Comparison of ENCODE assay signal across 20 cellular contexts in genomic region chr16:62711797-62712196, GRCh38.
DNase-seq lines count a peak whose midpoint lies in the region; ATAC-seq, FAIRE-seq and TF ChIP-seq lines count a peak whose summit lies in the region.
"Had no signal": no experiment of that assay in that cellular context is flagged by ENCODE, and none has a peak within 500 bp of the region (broad histone marks: within the 10 kb centered on the region; RNA-seq: fewer than 3 reads in every experiment).

No MANE protein-coding gene starts in this region.

- in situ Hi-C loops in GM12878 (cut with MboI), result no loop called here

- SMC1A ChIA-PET in GM12878 (lab: Charles Lee; ENCODE audit: uncharacterized antibody, unreplicated experiment), result interaction anchor here (0.6 to 1.2 kb wide), 2 partner anchors 13 to 72 kb away, joined by 3 read pairs; no protein-coding TSS in a partner anchor

- 59% methylated on average over 8 of the region's 8 CpGs for WGBS in GM12878 (ENCODE audit: insufficient coverage, insufficient replicate concordance, low lambda C conversion rate, missing lambda C conversion rate)
- no CpG with 5 or more reads among the region's 8 CpGs for WGBS in mesendoderm (ENCODE audit: extremely low coverage, insufficient coverage, low lambda C conversion rate)

- H3K79me1 ChIP-seq in mesendoderm (ENCODE audit: low read length), result no peaks in the 10 kb centered on the region

- peak; percentile 19 for DNase-seq in DMS 273 (lab: John Stamatoyannopoulos, UW; ENCODE audit: unreplicated experiment)
- DNase-seq in DMS 273 treated with DMSO at 0.1 percent for 48 hours (lab: John Stamatoyannopoulos, UW), result no peak
- DNase-seq in H7, result peak; percentile 38
- DNase-seq in GM12878 (ENCODE audit: low read depth, low spot score), result no peak
- DNase-seq in mesendoderm, result peak; percentile 60
- no peak for DNase-seq in putamen (ENCODE audit: low spot score)
- DNase-seq: 8988T; CD8-positive, alpha-beta memory T cell; NCI-H1417 treated with DMSO at 0.1 percent for 48 hours; NCI-H1930; NCI-H446; NCI-H69; PC-3 had no signal

- H3K27me3 ChIP-seq in H7 (ENCODE audit: control insufficient read depth, insufficient read depth, low read length) (no peaks in the 10 kb centered on the region), GM12878 (replicated peaks in 1 of 2; ENCODE audit: control insufficient read depth in 2 of 2, insufficient read depth in 2 of 2, low read length in 1 of 2) (no peaks in the 10 kb centered on the region), mesendoderm (ENCODE audit: insufficient read depth, low read length, poor library complexity) (no peaks in the 10 kb centered on the region)
- H3K27me3 ChIP-seq: BLaER1, SJSA1 had no signal

- FAIRE-seq in GM12878 (lab: Jason Lieb, UNC), result no peak
- FAIRE-seq: GM12891, GM18507 had no signal

- no peak overlapping the region for H2BK15ac ChIP-seq in mesendoderm (replicated peaks; ENCODE audit: low read depth)

- no peak for TF ChIP-seq POLR2A in GM12878 (IDR thresholded peaks at IDR 0.05; ENCODE audit: low read depth, low read length)

- H3K4me2 ChIP-seq in GM12878 (ENCODE audit: control insufficient read depth, insufficient read depth) (no peak overlapping the region), mesendoderm (ENCODE audit: low read length) (no peak overlapping the region)
- H3K4me2 ChIP-seq: BLaER1 had no signal

- no peak overlapping the region for H2BK5ac ChIP-seq in mesendoderm (ENCODE audit: low read length)

- no peak overlapping the region for H3K56ac ChIP-seq in mesendoderm (ENCODE audit: low read length)

- H3K23ac ChIP-seq in mesendoderm (ENCODE audit: low read length), result no peak overlapping the region

- H2AFZ ChIP-seq in GM12878 (ENCODE audit: control insufficient read depth, low read depth, low read length), result no peak overlapping the region
- H2AFZ ChIP-seq: GM23248 had no signal

- H3K27ac ChIP-seq in GM12878 (ENCODE audit: control insufficient read depth, insufficient read depth) (no peak overlapping the region), mesendoderm (ENCODE audit: low read depth, low read length) (no peak overlapping the region)
- H3K27ac ChIP-seq: BLaER1, GM23248, SJSA1 had no signal

- H3K4me1 ChIP-seq in GM12878 (ENCODE audit: control insufficient read depth, insufficient read depth, low read length) (no peaks in the 10 kb centered on the region), mesendoderm (ENCODE audit: control insufficient read depth, low read depth, low read length) (no peaks in the 10 kb centered on the region)
- H3K4me1 ChIP-seq: BLaER1, SJSA1 had no signal

- no peaks in the 10 kb centered on the region for H3K9me3 ChIP-seq in GM12878 (replicated peaks; ENCODE audit: control insufficient read depth, insufficient read depth, low read length)
- H3K9me3 ChIP-seq: BLaER1 had no signal

- H2BK120ac ChIP-seq in mesendoderm (ENCODE audit: low read depth, low read length), result no peak overlapping the region

- TF ChIP-seq CTCF in GM12878 (IDR thresholded peaks at IDR 0.05 in 2 of 3, conservative IDR thresholded peaks at IDR 0.05 in 1 of 3; ENCODE audit: control insufficient read depth in 2 of 3, extremely low read depth in 1 of 3, insufficient read depth in 1 of 3, low read depth in 3 of 3, low read length in 3 of 3), result no peak

- no peak for TF ChIP-seq EP300 in GM12878 (IDR thresholded peaks at IDR 0.05; ENCODE audit: borderline replicate concordance in 1 of 2, control insufficient read depth in 1 of 2, low read depth in 2 of 2, low read length in 2 of 2)

- H3K18ac ChIP-seq in mesendoderm (ENCODE audit: low read length), result no peak overlapping the region

- H3K9ac ChIP-seq in GM12878 (ENCODE audit: control insufficient read depth, insufficient read depth, low read length) (no peak overlapping the region), mesendoderm (ENCODE audit: low read length) (no peak overlapping the region)
- H3K9ac ChIP-seq: BLaER1, GM23248 had no signal

- POLR2A ChIA-PET in GM12878 (lab: Charles Lee), result no interaction called here

- TF ChIP-seq RAD21 in GM12878 (IDR thresholded peaks at IDR 0.05; ENCODE audit: insufficient read depth, low read depth, low read length), result no peak

- H3K36me3 ChIP-seq in H7 (replicated peaks; ENCODE audit: control insufficient read depth, insufficient read depth, low read length) (no peaks in the 10 kb centered on the region), GM12878 (ENCODE audit: control insufficient read depth in 2 of 2, insufficient read depth in 2 of 2, low read length in 1 of 2) (no peaks in the 10 kb centered on the region), mesendoderm (ENCODE audit: control insufficient read depth, insufficient read depth, low read length) (no peaks in the 10 kb centered on the region)
- H3K36me3 ChIP-seq: BLaER1, SJSA1 had no signal

- BruUV-seq in GM12878 (replicated peaks; lab: Mats Ljungman, UMichigan), result no TSS peak

- RAD21 ChIA-PET in GM12878 (lab: Charles Lee; ENCODE audit: unreplicated experiment), result no interaction called here

- intact Hi-C loops in GM12878 (cut with micrococcal nuclease; ENCODE audit: unreplicated experiment), result no loop called here

- no peaks in the 10 kb centered on the region for H4K20me1 ChIP-seq in GM12878 (ENCODE audit: control insufficient read depth, insufficient read depth)
- H4K20me1 ChIP-seq: BLaER1 had no signal

- H3K79me2 ChIP-seq in GM12878 (ENCODE audit: control insufficient read depth, insufficient read depth, low read length) (no peaks in the 10 kb centered on the region), mesendoderm (ENCODE audit: control insufficient read depth, insufficient read depth, low read length) (no peaks in the 10 kb centered on the region)

- CTCF ChIA-PET in GM12878 (lab: Yijun Ruan, JAX), result no interaction called here

- H3K4me3 ChIP-seq in H7 (ENCODE audit: insufficient read depth, low read depth, low read length), result no peak overlapping the region
- no peak overlapping the region for H3K4me3 ChIP-seq in GM12878
- no peak overlapping the region for H3K4me3 ChIP-seq in mesendoderm (ENCODE audit: low read length)
- H3K4me3 ChIP-seq: BLaER1, GM23248, SJSA1 had no signal

- ATAC-seq in GM12878, result peak; percentile 40; the same call in 1 of the 3 replicates
- no peak for ATAC-seq in HG03378 (IDR thresholded peaks at IDR 0.05; ENCODE audit: unreplicated experiment)
- no peak for ATAC-seq in HG03521 (IDR thresholded peaks at IDR 0.05; ENCODE audit: unreplicated experiment)
- ATAC-seq: PC-3 had no signal

- no peak overlapping the region for H4K8ac ChIP-seq in mesendoderm (ENCODE audit: low read depth, low read length)

- no peak overlapping the region for H4K5ac ChIP-seq in mesendoderm (ENCODE audit: low read length)

- no peak overlapping the region for H3K4ac ChIP-seq in mesendoderm (ENCODE audit: low read depth, low read length)

- no peak overlapping the region for H2AK5ac ChIP-seq in mesendoderm (ENCODE audit: low read length)

TF ChIP-seq in GM12878, 131 proteins besides CTCF, POLR2A, EP300 and RAD21:
- TF ChIP-seq KDM1A (IDR thresholded peaks at IDR 0.05; ENCODE audit: borderline replicate concordance) (no peak), SREBF2 (IDR thresholded peaks at IDR 0.05; ENCODE audit: low read length) (no peak), NFXL1 (IDR thresholded peaks at IDR 0.05; ENCODE audit: borderline replicate concordance) (no peak), SMAD5 (IDR thresholded peaks at IDR 0.05; ENCODE audit: low read depth) (no peak), CHD1 (IDR thresholded peaks at IDR 0.05; ENCODE audit: low read depth, low read length) (no peak), YBX1 (IDR thresholded peaks at IDR 0.05) (no peak), KAT2A (conservative IDR thresholded peaks at IDR 0.05; ENCODE audit: control insufficient read depth, low read depth, low read length) (no peak), EZH2 (IDR thresholded peaks at IDR 0.05; ENCODE audit: borderline replicate concordance, control insufficient read depth, low read depth, low read length) (no peak), ZSCAN29 (IDR thresholded peaks at IDR 0.05) (no peak), FOS (IDR thresholded peaks at IDR 0.05; ENCODE audit: borderline replicate concordance, extremely low read depth, insufficient read length) (no peak), ESRRA (IDR thresholded peaks at IDR 0.05; ENCODE audit: low read length) (no peak), POU2F2 (IDR thresholded peaks at IDR 0.05; ENCODE audit: borderline replicate concordance, low read depth, low read length) (no peak), ZNF24 (IDR thresholded peaks at IDR 0.05) (no peak), BRCA1 (IDR thresholded peaks at IDR 0.05; ENCODE audit: low read depth, low read length) (no peak), MYB (IDR thresholded peaks at IDR 0.05; ENCODE audit: borderline replicate concordance, low read depth, low read length) (no peak)
- TF ChIP-seq, protein P1, sequence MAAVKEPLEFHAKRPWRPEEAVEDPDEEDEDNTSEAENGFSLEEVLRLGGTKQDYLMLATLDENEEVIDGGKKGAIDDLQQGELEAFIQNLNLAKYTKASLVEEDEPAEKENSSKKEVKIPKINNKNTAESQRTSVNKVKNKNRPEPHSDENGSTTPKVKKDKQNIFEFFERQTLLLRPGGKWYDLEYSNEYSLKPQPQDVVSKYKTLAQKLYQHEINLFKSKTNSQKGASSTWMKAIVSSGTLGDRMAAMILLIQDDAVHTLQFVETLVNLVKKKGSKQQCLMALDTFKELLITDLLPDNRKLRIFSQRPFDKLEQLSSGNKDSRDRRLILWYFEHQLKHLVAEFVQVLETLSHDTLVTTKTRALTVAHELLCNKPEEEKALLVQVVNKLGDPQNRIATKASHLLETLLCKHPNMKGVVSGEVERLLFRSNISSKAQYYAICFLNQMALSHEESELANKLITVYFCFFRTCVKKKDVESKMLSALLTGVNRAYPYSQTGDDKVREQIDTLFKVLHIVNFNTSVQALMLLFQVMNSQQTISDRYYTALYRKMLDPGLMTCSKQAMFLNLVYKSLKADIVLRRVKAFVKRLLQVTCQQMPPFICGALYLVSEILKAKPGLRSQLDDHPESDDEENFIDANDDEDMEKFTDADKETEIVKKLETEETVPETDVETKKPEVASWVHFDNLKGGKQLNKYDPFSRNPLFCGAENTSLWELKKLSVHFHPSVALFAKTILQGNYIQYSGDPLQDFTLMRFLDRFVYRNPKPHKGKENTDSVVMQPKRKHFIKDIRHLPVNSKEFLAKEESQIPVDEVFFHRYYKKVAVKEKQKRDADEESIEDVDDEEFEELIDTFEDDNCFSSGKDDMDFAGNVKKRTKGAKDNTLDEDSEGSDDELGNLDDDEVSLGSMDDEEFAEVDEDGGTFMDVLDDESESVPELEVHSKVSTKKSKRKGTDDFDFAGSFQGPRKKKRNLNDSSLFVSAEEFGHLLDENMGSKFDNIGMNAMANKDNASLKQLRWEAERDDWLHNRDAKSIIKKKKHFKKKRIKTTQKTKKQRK (IDR thresholded peaks at IDR 0.05; ENCODE audit: low read depth, low read length), result no peak
TF ChIP-seq in GM12878: peak in this region for 0.

Comparison
In these comparisons a context has a peak if more than half of its experiments do, and no peak if none do; other contexts are left out.
1. DNase-seq: peak in DMS 273 (single experiment), H7 (single experiment) and mesendoderm (single experiment); none in DMS 273 treated with DMSO at 0.1 percent for 48 hours (single experiment), GM12878 (single experiment) and putamen (single experiment).